Comparison of ENCODE assay signal across 20 cellular contexts in the genomic region with DNA sequence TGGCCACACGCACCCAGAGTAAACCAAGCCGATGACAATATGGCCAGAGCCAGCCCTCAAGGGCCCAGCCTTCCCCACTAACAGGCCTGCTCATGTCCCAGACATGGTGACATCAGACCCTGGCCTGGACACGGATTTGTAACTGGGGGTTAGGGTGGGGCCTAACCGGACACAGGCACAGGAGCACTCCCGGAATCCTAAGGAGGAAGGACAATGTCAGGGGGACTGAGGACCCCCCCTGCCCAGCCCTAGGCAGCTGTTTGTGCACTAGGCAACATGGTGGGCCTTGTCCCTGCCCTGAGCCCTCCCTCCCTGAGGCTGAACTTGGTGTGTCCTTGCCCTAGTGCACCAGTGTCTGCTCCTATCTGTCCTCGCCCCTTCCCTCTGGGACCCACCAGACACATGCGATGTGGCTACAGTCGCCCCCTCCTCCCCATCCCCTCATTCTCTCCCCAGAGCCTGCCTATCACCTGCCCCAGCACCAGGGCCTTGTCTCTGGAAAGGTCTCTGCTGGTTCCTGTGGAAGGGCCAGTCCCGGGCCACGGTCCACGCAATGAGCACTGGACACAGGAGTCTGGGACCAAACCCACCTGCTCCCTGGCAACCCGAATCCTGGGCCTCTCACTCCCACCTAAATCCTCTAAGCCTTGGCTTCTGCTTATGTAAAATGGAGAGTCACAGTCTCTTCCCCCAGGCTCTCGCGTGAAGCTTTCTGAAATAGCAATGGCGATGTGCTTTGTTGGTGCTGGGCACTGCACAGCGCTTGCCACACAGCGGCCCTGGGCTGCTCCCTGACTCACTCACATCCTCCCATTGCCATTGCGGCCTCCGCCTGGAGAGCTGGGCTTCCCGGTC.
"Had no signal": no experiment of that assay in that cellular context is flagged by ENCODE, and none has a peak within 500 bp of the region (broad histone marks: within the 10 kb centered on the region; RNA-seq: fewer than 3 reads in every experiment).

No MANE protein-coding gene starts in this region.

- H3K36me3 Mint-ChIP-seq: activated naive CD4-positive, alpha-beta T cell treated with anti-CD3 and anti-CD28 coated beads, Interleukin-2, amount 50 U/mL, for 72 hours; stimulated activated memory B cell treated with anti-CD40 and anti-IgM and Interleukin-4, amounts not matched to agents 10 μg/mL and 1 μg/mL and 100 μg/mL, for 72 hours had no signal

- H3K9me3 Mint-ChIP-seq: activated CD4-positive, alpha-beta T cell treated with anti-CD3 and anti-CD28 coated beads, Interleukin-2, amount 10 ng/mL, durations not matched to agents 24 days and 14 days; activated naive CD4-positive, alpha-beta T cell treated with anti-CD3 and anti-CD28 coated beads, Interleukin-2, amount 50 U/mL, for 72 hours; activated T-cell treated with anti-CD3 and anti-CD28 coated beads, Interleukin-2, amount 50 U/mL, for 72 hours; T-helper 1 cell treated with Interleukin-12 subunit alpha and Interleukin-12 subunit beta and Interleukin-4 antibody, amounts not matched to agents 30 μg/mL and 1 μg/mL, for 36 hours had no signal

- H3K4me1 ChIP-seq: adrenal gland, right lobe of liver, thyroid gland, uterus had no signal

- DNase-seq: activated CD4-positive, alpha-beta T cell treated with anti-CD3 and anti-CD28 coated beads, Interleukin-2, amount 10 ng/mL, durations not matched to agents 24 days and 14 days; activated CD8-positive, alpha-beta T cell treated with anti-CD3 and anti-CD28 coated beads for 36 hours; activated gamma-delta T cell treated with Interleukin-2 at 50 U/mL for 16 hours; activated T-cell treated with anti-CD3 and anti-CD28 coated beads, Interleukin-2, amount 50 U/mL, for 72 hours; dermis blood vessel endothelial cell; foreskin melanocyte; kidney; right lobe of liver; stimulated activated CD4-positive, alpha-beta T cell treated with anti-CD3 and anti-CD28 coated beads, Interleukin-4, amount 100 ng/mL, for 4 hours; uterus had no signal

- H3K27ac Mint-ChIP-seq: activated CD4-positive, alpha-beta T cell treated with anti-CD3 and anti-CD28 coated beads, Interleukin-2, amount 10 ng/mL, durations not matched to agents 24 days and 14 days; activated CD8-positive, alpha-beta T cell treated with anti-CD3 and anti-CD28 coated beads for 36 hours; activated naive CD4-positive, alpha-beta T cell treated with anti-CD3 and anti-CD28 coated beads, Interleukin-2, amount 50 U/mL, for 72 hours; activated T-cell treated with anti-CD3 and anti-CD28 coated beads, Interleukin-2, amount 50 U/mL, for 72 hours; nephron progenitor cell; stimulated activated memory B cell treated with anti-CD40 and anti-IgM and Interleukin-4, amounts not matched to agents 10 μg/mL and 1 μg/mL and 100 μg/mL, for 72 hours; T-helper 1 cell treated with Interleukin-12 subunit alpha and Interleukin-12 subunit beta and Interleukin-4 antibody, amounts not matched to agents 30 μg/mL and 1 μg/mL, for 36 hours had no signal

- H3K4me1 Mint-ChIP-seq: activated CD4-positive, alpha-beta T cell treated with anti-CD3 and anti-CD28 coated beads, Interleukin-2, amount 10 ng/mL, durations not matched to agents 24 days and 14 days; stimulated activated memory B cell treated with anti-CD40 and anti-IgM and Interleukin-4, amounts not matched to agents 10 μg/mL and 1 μg/mL and 100 μg/mL, for 72 hours had no signal

- H3K4me2 ChIP-seq: smooth muscle cell had no signal

- H3K4me3 Mint-ChIP-seq: activated CD4-positive, alpha-beta T cell treated with anti-CD3 and anti-CD28 coated beads, Interleukin-2, amount 10 ng/mL, durations not matched to agents 24 days and 14 days; activated CD8-positive, alpha-beta T cell treated with anti-CD3 and anti-CD28 coated beads for 36 hours; activated T-cell treated with anti-CD3 and anti-CD28 coated beads, Interleukin-2, amount 50 U/mL, for 72 hours; nephron progenitor cell; stimulated activated memory B cell treated with anti-CD40 and anti-IgM and Interleukin-4, amounts not matched to agents 10 μg/mL and 1 μg/mL and 100 μg/mL, for 72 hours; T-helper 1 cell treated with Interleukin-12 subunit alpha and Interleukin-12 subunit beta and Interleukin-4 antibody, amounts not matched to agents 30 μg/mL and 1 μg/mL, for 36 hours had no signal

- H3K36me3 ChIP-seq: adrenal gland, ovary, right lobe of liver, thyroid gland, uterus had no signal

- H3K9me3 ChIP-seq: adrenal gland, ovary, right lobe of liver, thyroid gland, uterus had no signal

- H3K27ac ChIP-seq: adrenal gland, epithelial cell of prostate, ovary, right lobe of liver, thyroid gland, uterus had no signal

- ATAC-seq: activated CD8-positive, alpha-beta T cell treated with anti-CD3 and anti-CD28 coated beads for 36 hours; activated naive CD4-positive, alpha-beta T cell treated with anti-CD3 and anti-CD28 coated beads, Interleukin-2, amount 50 U/mL, for 72 hours; activated T-cell treated with anti-CD3 and anti-CD28 coated beads, Interleukin-2, amount 50 U/mL, for 72 hours; left lobe of liver had no signal

- H3K27me3 ChIP-seq: adrenal gland, ovary, right lobe of liver, thyroid gland, uterus had no signal

- H3K4me3 ChIP-seq: adrenal gland, ovary, right lobe of liver, smooth muscle cell, thyroid gland, uterus had no signal
